8 cellular contexts compared by ENCODE assay signal in the genomic region with DNA sequence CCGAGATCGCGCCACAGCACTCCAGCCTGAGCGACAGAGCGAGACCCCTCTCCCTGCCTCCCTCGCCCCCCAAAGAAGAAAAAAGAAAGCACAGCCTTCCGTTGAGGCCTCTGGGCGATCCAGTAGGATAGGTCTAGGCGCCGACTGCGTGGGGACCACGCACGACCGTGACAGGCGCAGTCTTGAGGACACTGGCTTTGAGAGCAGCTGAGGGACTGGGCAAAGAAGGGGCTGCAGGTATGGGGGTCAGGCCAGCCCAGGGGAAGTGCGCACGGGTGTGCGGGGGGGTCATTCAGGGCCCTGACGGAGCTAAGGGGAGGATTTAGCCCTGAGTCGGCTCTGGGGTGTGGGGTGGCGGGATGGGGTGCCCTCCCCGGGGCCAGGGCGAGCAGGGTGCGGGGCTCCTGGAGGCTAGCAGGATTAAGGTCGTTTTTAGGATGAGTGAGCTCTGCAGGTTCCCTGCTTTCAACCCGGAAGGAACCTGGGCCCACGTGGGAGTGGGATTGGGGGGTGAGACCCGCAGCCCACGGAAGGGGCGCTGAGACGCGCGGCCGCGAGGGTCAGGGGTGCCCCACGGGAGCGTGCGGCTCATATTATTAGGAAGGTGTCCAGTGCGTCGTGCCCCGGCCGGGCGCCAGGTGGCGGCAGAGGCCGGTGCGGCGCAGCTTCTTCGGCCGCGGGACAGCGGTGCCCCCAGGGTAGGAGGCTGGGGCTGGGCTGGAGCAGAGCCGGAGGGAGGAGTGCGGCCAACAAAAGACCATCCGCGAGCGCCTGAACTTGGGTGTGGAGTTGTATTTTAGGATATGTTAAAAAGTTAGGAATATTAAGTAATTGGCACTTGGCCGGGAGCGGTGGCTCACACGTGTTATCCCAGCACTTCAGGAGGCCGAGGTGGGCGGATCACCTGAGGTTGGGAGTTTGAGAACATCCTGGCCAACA. TPM values are rescaled to one million over a fixed set of nuclear protein-coding genes. Genes with fewer than 3 reads are reported as not detected.
A peak's percentile ranks its signal among the peaks of the same experiment; 100 is the strongest.
DNase-seq lines count a peak whose midpoint lies in the region; ATAC-seq lines count a peak whose summit lies in the region.

No MANE protein-coding gene starts in this region.

- no peak overlapping the region for H3K27ac Mint-ChIP-seq in activated CD4-positive, alpha-beta T cell treated with anti-CD3 and anti-CD28 coated beads, Interleukin-2, amount 10 ng/mL, durations not matched to agents 7 days and 5 days
- no peak overlapping the region for H3K27ac Mint-ChIP-seq in effector memory CD8-positive, alpha-beta T cell
- no peak overlapping the region for H3K27ac Mint-ChIP-seq in memory B cell

- ATAC-seq in GM18867 (IDR thresholded peaks at IDR 0.05; ENCODE audit: unreplicated experiment) = peak; percentile 97
- ATAC-seq in HG03039 (IDR thresholded peaks at IDR 0.05; ENCODE audit: unreplicated experiment) = peak; percentile 96
- peak; percentile 78 for ATAC-seq in effector memory CD8-positive, alpha-beta T cell (replicated peaks)
- peak; percentile 87 for ATAC-seq in memory B cell (ENCODE audit: low read depth)
- peak; percentile 79 for ATAC-seq in stimulated activated naive CD8-positive, alpha-beta T cell treated with anti-CD3 and anti-CD28 coated beads, Interleukin-15, Interleukin-2, amounts not matched to agents 100 U/mL and 50 U/mL, for 24 hours

- H3K36me3 Mint-ChIP-seq in activated CD4-positive, alpha-beta T cell treated with anti-CD3 and anti-CD28 coated beads, Interleukin-2, amount 10 ng/mL, durations not matched to agents 7 days and 5 days (ENCODE audit: low read depth) = peaks cover 4% of the 10 kb centered on the region
- no peaks in the 10 kb centered on the region for H3K36me3 Mint-ChIP-seq in effector memory CD8-positive, alpha-beta T cell (ENCODE audit: insufficient read depth)
- peaks cover 3% of the 10 kb centered on the region for H3K36me3 Mint-ChIP-seq in memory B cell

- H3K27me3 Mint-ChIP-seq in activated CD4-positive, alpha-beta T cell treated with anti-CD3 and anti-CD28 coated beads, Interleukin-2, amount 10 ng/mL, durations not matched to agents 7 days and 5 days = peaks cover 11% of the 10 kb centered on the region
- H3K27me3 Mint-ChIP-seq in effector memory CD8-positive, alpha-beta T cell = peaks cover 12 to 19% of the 10 kb centered on the region in 2 donors
- peaks cover 2% of the 10 kb centered on the region for H3K27me3 Mint-ChIP-seq in memory B cell

- H3K4me3 Mint-ChIP-seq in activated CD4-positive, alpha-beta T cell treated with anti-CD3 and anti-CD28 coated beads, Interleukin-2, amount 10 ng/mL, durations not matched to agents 7 days and 5 days = peak overlapping the region; percentile 44
- H3K4me3 Mint-ChIP-seq in effector memory CD8-positive, alpha-beta T cell = peak overlapping the region; percentile 58 to 69
- H3K4me3 Mint-ChIP-seq in memory B cell = peak overlapping the region; percentile 61

- peaks cover 3% of the 10 kb centered on the region for H3K9me3 Mint-ChIP-seq in activated CD4-positive, alpha-beta T cell treated with anti-CD3 and anti-CD28 coated beads, Interleukin-2, amount 10 ng/mL, durations not matched to agents 7 days and 5 days
- H3K9me3 Mint-ChIP-seq in effector memory CD8-positive, alpha-beta T cell = no peaks in the 10 kb centered on the region
- H3K9me3 Mint-ChIP-seq in memory B cell = peaks cover 7% of the 10 kb centered on the region

- CTCF ChIA-PET in activated CD4-positive, alpha-beta T cell treated with anti-CD3 and anti-CD28 coated beads, Interleukin-2, amount 10 ng/mL, durations not matched to agents 7 days and 5 days (lab: Charles Lee) = interaction anchor here (0.7 to 5.1 kb wide), 13 partner anchors 10 to 849 kb away, joined by 3 to 38 read pairs (median 5); a partner anchor contains a TSS

- peaks cover 12% of the 10 kb centered on the region for H3K4me1 Mint-ChIP-seq in activated CD4-positive, alpha-beta T cell treated with anti-CD3 and anti-CD28 coated beads, Interleukin-2, amount 10 ng/mL, durations not matched to agents 7 days and 5 days
- peaks cover 9 to 20% of the 10 kb centered on the region in 2 donors for H3K4me1 Mint-ChIP-seq in effector memory CD8-positive, alpha-beta T cell (ENCODE audit: low read depth in 2 of 2)
- peaks cover 11% of the 10 kb centered on the region for H3K4me1 Mint-ChIP-seq in memory B cell

- DNase-seq in Ammon's horn (ENCODE audit: low spot score) (peak; percentile 62), NCI-H2196 (lab: John Stamatoyannopoulos, UW; ENCODE audit: unreplicated experiment) (peak; percentile 70), memory B cell (ENCODE audit: low spot score in 2 of 2) (peak; percentile 30 to 64)
- DNase-seq in activated CD4-positive, alpha-beta T cell treated with anti-CD3 and anti-CD28 coated beads, Interleukin-2, amount 10 ng/mL, durations not matched to agents 7 days and 5 days = peak; percentile 31
- DNase-seq in effector memory CD8-positive, alpha-beta T cell = peak; percentile 29 to 41 (median 40)
- DNase-seq in stimulated activated naive CD8-positive, alpha-beta T cell treated with anti-CD3 and anti-CD28 coated beads, Interleukin-15, Interleukin-2, amounts not matched to agents 100 U/mL and 50 U/mL, for 24 hours = peak; percentile 66

- POLR2A ChIA-PET in activated CD4-positive, alpha-beta T cell treated with anti-CD3 and anti-CD28 coated beads, Interleukin-2, amount 10 ng/mL, durations not matched to agents 7 days and 5 days (lab: Charles Lee) = interaction anchor here (0.6 kb wide), 1 partner anchor 81 kb away, joined by 8 read pairs; no protein-coding TSS in a partner anchor

RNA-seq across cellular contexts. Expression of a gene that starts 20.5 kb away (rescaled TPM):
- 10 to 100 TPM; 23.9 to 27.7 TPM for total RNA-seq in activated CD4-positive, alpha-beta T cell treated with anti-CD3 and anti-CD28 coated beads, Interleukin-2, amount 10 ng/mL, durations not matched to agents 7 days and 5 days

Comparison
In these comparisons a context has a peak if more than half of its experiments do, and no peak if none do; other contexts are left out.
1. Peak in every context shown above with its lines: DNase-seq and ATAC-seq.